In the genomic region with DNA sequence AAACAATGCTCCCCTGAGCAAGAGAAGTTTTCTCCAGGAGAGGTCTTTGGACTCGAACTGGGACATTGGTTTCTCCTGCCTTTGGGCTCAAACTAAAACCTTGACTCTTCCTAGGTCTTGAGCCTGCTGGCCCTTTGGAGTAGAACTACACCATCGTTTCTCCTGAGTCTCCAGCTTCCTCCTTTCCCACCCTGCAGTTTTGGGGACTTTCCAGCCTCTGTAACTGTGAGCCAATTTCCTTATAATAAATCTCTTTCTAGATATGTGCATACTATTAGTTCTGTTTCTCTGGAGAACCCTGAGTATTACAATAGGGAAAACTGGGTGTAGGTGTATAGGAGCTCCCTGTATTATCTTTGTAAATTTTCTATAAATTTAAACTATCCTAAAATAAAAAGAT, we compare ENCODE assay signal across 19 cellular contexts.
DNase-seq lines count a peak whose midpoint lies in the region; ATAC-seq, FAIRE-seq and TF ChIP-seq lines count a peak whose summit lies in the region.
"Had no signal": no experiment of that assay in that cellular context is flagged by ENCODE, and none has a peak within 500 bp of the region (broad histone marks: within the 10 kb centered on the region; RNA-seq: fewer than 3 reads in every experiment).

No MANE protein-coding gene starts in this region.

- intact Hi-C loops in mucosa of descending colon (cut with DNase I, micrococcal nuclease) = no loop called here

- H3K36me3 ChIP-seq in mucosa of descending colon (ENCODE audit: low read depth) = no peaks in the 10 kb centered on the region
- H3K36me3 ChIP-seq: BE2C, BLaER1 had no signal

- peak; percentile 81 for ATAC-seq in mucosa of descending colon
- ATAC-seq in GM19324 (IDR thresholded peaks at IDR 0.05; ENCODE audit: low FRiP score, unreplicated experiment) = no peak

- FAIRE-seq in A204.1 (lab: Jason Lieb, UNC) = peak; percentile 19
- FAIRE-seq: D721Med, GM12891, GM19239 had no signal

- no peak overlapping the region for H3K4me3 ChIP-seq in mucosa of descending colon
- H3K4me3 ChIP-seq: BLaER1 had no signal

- TF ChIP-seq CTCF in mucosa of descending colon (IDR thresholded peaks at IDR 0.05) = no peak

- H3K4me1 ChIP-seq in mucosa of descending colon (ENCODE audit: low read depth) = no peaks in the 10 kb centered on the region
- H3K4me1 ChIP-seq: BE2C had no signal

- no peaks in the 10 kb centered on the region for H3K9me3 ChIP-seq in mucosa of descending colon
- H3K9me3 ChIP-seq: BE2C, BLaER1 had no signal

- peak; percentile 51 for DNase-seq in NCI-H69 (lab: John Stamatoyannopoulos, UW)
- DNase-seq in kidney tubule cell (ENCODE audit: low spot score) = peak; percentile 33
- DNase-seq in mucosa of descending colon = no peak
- no peak for DNase-seq in anterior cingulate cortex (lab: John Stamatoyannopoulos, UW)
- DNase-seq in glomerular visceral epithelial cell (ENCODE audit: extremely low spot score) = no peak
- DNase-seq: ACHN; BE2C; C1 segment of cervical spinal cord; CD4-positive, alpha-beta memory T cell; CD4-positive, CD25-positive, alpha-beta regulatory T cell; CD8-positive, alpha-beta memory T cell; DMS79 treated with DMSO at 0.1 percent for 48 hours; GF-D8 had no signal

Comparison
In these comparisons a context has a peak if more than half of its experiments do, and no peak if none do; other contexts are left out.
1. DNase-seq: peak in NCI-H69 (single experiment) and kidney tubule cell (single experiment); none in mucosa of descending colon (0 of 3), anterior cingulate cortex (0 of 58) and glomerular visceral epithelial cell (single experiment).